In the genomic region with DNA sequence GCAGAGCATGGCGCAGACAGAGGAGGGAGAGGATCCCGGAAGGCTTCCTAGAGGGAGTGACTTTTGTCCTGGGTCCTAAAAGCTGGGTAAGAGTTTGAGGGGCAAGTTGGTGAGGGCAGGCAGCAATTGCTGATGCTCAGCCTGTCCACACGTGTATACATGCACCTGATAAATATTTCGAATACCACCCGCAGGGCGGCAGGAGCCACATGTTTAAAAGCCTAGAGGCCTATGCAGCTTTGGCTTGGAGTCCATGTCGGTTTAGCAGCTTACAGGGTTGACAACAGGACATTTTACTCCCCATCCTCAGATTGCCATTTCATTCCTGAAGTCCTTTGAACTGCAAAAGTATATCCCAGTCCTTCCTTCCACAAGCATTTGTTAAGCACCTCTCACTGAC, we compare ENCODE assay signal across 17 cellular contexts.
DNase-seq lines count a peak whose midpoint lies in the region; ATAC-seq and TF ChIP-seq lines count a peak whose summit lies in the region.
"Had no signal": no experiment of that assay in that cellular context is flagged by ENCODE, and none has a peak within 500 bp of the region (broad histone marks: within the 10 kb centered on the region; RNA-seq: fewer than 3 reads in every experiment).

No MANE protein-coding gene starts in this region.

- TF ChIP-seq CTCF in VCaP (conservative IDR thresholded peaks at IDR 0.05) (no peak), esophagus squamous epithelium (IDR thresholded peaks at IDR 0.05) (no peak), dorsolateral prefrontal cortex (IDR thresholded peaks at IDR 0.05 in 54 of 56, conservative IDR thresholded peaks at IDR 0.05 in 2 of 56; ENCODE audit: low read depth in 1 of 56, partially characterized antibody in 56 of 56) (no peak)

- H3K4me1 ChIP-seq in esophagus squamous epithelium, result peaks cover 0 to 27% (median 3%) of the 10 kb centered on the region in 3 donors
- H3K4me1 ChIP-seq in trophoblast cell (ENCODE audit: control insufficient read depth in 1 of 2, insufficient read depth in 2 of 2, low read length in 2 of 2), result no peaks in the 10 kb centered on the region
- H3K4me1 ChIP-seq: BLaER1 had no signal

- H3K9me3 ChIP-seq in esophagus squamous epithelium, result no peaks in the 10 kb centered on the region
- H3K9me3 ChIP-seq in trophoblast cell (ENCODE audit: insufficient read depth, low read depth, low read length), result no peaks in the 10 kb centered on the region
- H3K9me3 ChIP-seq: BLaER1 had no signal

- intact Hi-C loops in esophagus squamous epithelium (cut with DNase I), result loop anchor here (10.0 kb wide), 1 partner anchor 326 kb away; no protein-coding TSS in a partner anchor
- intact Hi-C loops in dorsolateral prefrontal cortex (cut with DNase I), result loop anchor here (10.0 kb wide), 2 partner anchors 136 to 426 kb away; no protein-coding TSS in a partner anchor

- H3K79me1 ChIP-seq in trophoblast cell (ENCODE audit: low read length), result no peaks in the 10 kb centered on the region

- H3K36me3 ChIP-seq in esophagus squamous epithelium, result peaks cover 0 to 42% (median 0%) of the 10 kb centered on the region in 3 donors
- H3K36me3 ChIP-seq in trophoblast cell (ENCODE audit: control insufficient read depth in 1 of 2, insufficient read depth in 2 of 2, low read length in 2 of 2), result no peaks in the 10 kb centered on the region

- no peak for ATAC-seq in HG03521 (IDR thresholded peaks at IDR 0.05; ENCODE audit: unreplicated experiment)
- ATAC-seq: GM12878, GM23338, HCT116 had no signal

- H4K12ac ChIP-seq in trophoblast cell (ENCODE audit: low read depth, low read length), result no peak overlapping the region

- H3K27ac ChIP-seq in VCaP, result peak overlapping the region; percentile 90
- peak overlapping the region in 3 of 4 donors; percentile 55 to 78 (median 72) for H3K27ac ChIP-seq in esophagus squamous epithelium
- no peak overlapping the region for H3K27ac ChIP-seq in trophoblast cell (ENCODE audit: low read depth, low read length)
- H3K27ac ChIP-seq in dorsolateral prefrontal cortex, result no peak overlapping the region
- H3K27ac ChIP-seq: BLaER1 had no signal

- no peak overlapping the region for H2AK5ac ChIP-seq in trophoblast cell (ENCODE audit: low read length)

- 83 to 96% methylated on average over 7 of the region's 7 CpGs for WGBS in esophagus squamous epithelium, 2 donors
- no CpG with 5 or more reads among the region's 7 CpGs for WGBS in trophoblast cell (ENCODE audit: extremely low coverage, insufficient coverage, insufficient read length)

- DNase-seq in esophagus squamous epithelium (lab: John Stamatoyannopoulos, UW) (no peak), trophoblast cell (peak; percentile 71 to 80), NCI-H187 treated with DMSO at 0.1 percent for 48 hours (lab: John Stamatoyannopoulos, UW) (no peak), dorsolateral prefrontal cortex (no peak)
- DNase-seq: CD4-positive, alpha-beta T cell; CD8-positive, alpha-beta memory T cell; DMS 273 treated with DMSO at 0.1 percent for 48 hours; DMS79; EL; GDM1; H9 had no signal

- TF ChIP-seq POLR2A in esophagus squamous epithelium (IDR thresholded peaks at IDR 0.05), result no peak

- H3K9ac ChIP-seq in trophoblast cell (ENCODE audit: low read length), result no peak overlapping the region
- H3K9ac ChIP-seq: BLaER1 had no signal

- no peak overlapping the region for H3K18ac ChIP-seq in trophoblast cell (ENCODE audit: low read length)

- no peak overlapping the region for H2BK120ac ChIP-seq in trophoblast cell (ENCODE audit: insufficient read depth, low read length, poor library complexity)

- no peak overlapping the region for H3K4me2 ChIP-seq in trophoblast cell (ENCODE audit: low read length)
- H3K4me2 ChIP-seq: BLaER1, GM23338 had no signal

- H3K23ac ChIP-seq in trophoblast cell (ENCODE audit: low read length), result no peak overlapping the region

- no peak overlapping the region for H2BK5ac ChIP-seq in trophoblast cell (ENCODE audit: low read depth, low read length, poor library complexity)

- no peaks in the 10 kb centered on the region for H3K79me2 ChIP-seq in trophoblast cell (ENCODE audit: control insufficient read depth, insufficient read depth, low read length, poor library complexity)

- H3K4ac ChIP-seq in trophoblast cell (ENCODE audit: low read depth, low read length), result no peak overlapping the region

- H3K27me3 ChIP-seq in esophagus squamous epithelium (no peaks in the 10 kb centered on the region), trophoblast cell (ENCODE audit: insufficient read depth, low read length) (no peaks in the 10 kb centered on the region), dorsolateral prefrontal cortex (no peaks in the 10 kb centered on the region)
- H3K27me3 ChIP-seq: BLaER1 had no signal

- H3K4me3 ChIP-seq in esophagus squamous epithelium (no peak overlapping the region), trophoblast cell (ENCODE audit: low read depth, low read length) (no peak overlapping the region), dorsolateral prefrontal cortex (no peak overlapping the region)
- H3K4me3 ChIP-seq: BLaER1, GM12878, GM23338 had no signal

- no peak overlapping the region for H3K14ac ChIP-seq in trophoblast cell (ENCODE audit: low read length)

- H2BK12ac ChIP-seq in trophoblast cell (ENCODE audit: low read length), result no peak overlapping the region

- H2AFZ ChIP-seq in trophoblast cell (ENCODE audit: insufficient read depth, low read length, poor library complexity), result no peak overlapping the region
- H2AFZ ChIP-seq: GM23338 had no signal

- no peak overlapping the region for H4K91ac ChIP-seq in trophoblast cell (ENCODE audit: low read depth, low read length)

- H4K8ac ChIP-seq in trophoblast cell (ENCODE audit: low read depth, low read length), result no peak overlapping the region

Comparison
In these comparisons a context has a peak if more than half of its experiments do, and no peak if none do; other contexts are left out.
1. H3K27ac ChIP-seq: peak in VCaP (single experiment) and esophagus squamous epithelium (3 of 4); none in trophoblast cell (single experiment) and dorsolateral prefrontal cortex (0 of 59).
2. DNase-seq: peak in trophoblast cell (2 of 2); none in esophagus squamous epithelium (single experiment), NCI-H187 treated with DMSO at 0.1 percent for 48 hours (single experiment) and dorsolateral prefrontal cortex (0 of 10).